9 cellular contexts compared by ENCODE assay signal in the genomic region with DNA sequence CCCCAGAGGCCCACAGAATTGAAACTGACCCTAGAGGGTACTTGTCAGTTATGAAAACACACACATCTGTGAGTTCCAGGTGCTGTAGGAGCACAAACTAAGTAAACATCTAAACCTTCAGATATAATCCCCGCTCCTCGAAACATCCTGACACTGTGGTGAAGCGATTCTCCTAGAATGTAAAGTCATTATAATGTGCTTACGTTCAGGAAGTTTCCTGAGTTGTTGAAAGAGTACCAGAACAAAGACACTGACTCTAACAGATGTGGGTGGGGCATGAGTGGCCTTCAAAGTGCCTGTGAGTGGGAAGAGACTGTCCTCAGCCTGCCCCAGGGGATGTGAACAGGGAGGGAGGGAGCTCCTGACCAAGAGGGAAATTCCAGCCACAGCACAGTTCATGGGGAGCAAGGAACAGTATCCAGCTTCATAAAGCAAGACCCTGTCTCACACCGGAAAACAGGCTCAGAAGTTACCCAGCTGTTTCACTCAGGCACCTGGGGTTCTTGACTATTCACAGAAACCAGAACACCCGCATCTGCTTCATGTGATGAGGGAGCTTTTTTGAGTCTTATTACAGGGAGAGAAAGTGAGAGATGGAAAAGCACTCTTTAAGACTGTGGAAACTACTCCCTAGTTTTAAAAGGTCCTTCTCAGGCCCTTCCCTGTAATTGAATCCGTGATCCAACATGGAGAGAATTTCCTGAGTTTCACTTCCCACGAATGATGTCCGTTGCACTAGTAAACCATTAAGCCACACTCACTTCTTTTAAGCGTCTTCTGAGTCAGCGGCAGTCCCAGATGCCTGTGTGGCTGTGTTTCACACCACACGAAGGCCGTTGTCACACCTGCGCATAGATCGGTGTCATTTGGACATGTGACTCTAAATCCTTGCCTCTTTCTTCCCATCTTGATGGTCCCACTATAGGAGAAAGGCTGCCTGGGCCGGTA.
DNase-seq lines count a peak whose midpoint lies in the region; ATAC-seq and TF ChIP-seq lines count a peak whose summit lies in the region.
"Had no signal": no experiment of that assay in that cellular context is flagged by ENCODE, and none has a peak within 500 bp of the region (broad histone marks: within the 10 kb centered on the region; RNA-seq: fewer than 3 reads in every experiment).

No MANE protein-coding gene starts in this region.

- ATAC-seq in GM19455 (IDR thresholded peaks at IDR 0.05; ENCODE audit: unreplicated experiment) (peak; percentile 80), HG03469 (IDR thresholded peaks at IDR 0.05; ENCODE audit: unreplicated experiment) (peak; percentile 64)

- TF ChIP-seq CTCF in Caco-2 (IDR thresholded peaks at IDR 0.05; ENCODE audit: insufficient read depth in 1 of 2, low read depth in 1 of 2, low read length in 1 of 2, severe bottlenecking in 1 of 2, unreplicated experiment in 1 of 2), result no peak

- POLR2A ChIA-PET in Caco-2 (lab: Charles Lee), result no interaction called here

- CTCF ChIA-PET in Caco-2 (lab: Charles Lee), result interaction anchor here (0.6 kb wide), 1 partner anchor 18 kb away, joined by 3 read pairs; no protein-coding TSS in a partner anchor

- no peaks in the 10 kb centered on the region for H3K9me3 Mint-ChIP-seq in Caco-2 (ENCODE audit: unreplicated experiment)

- BruUV-seq in Caco-2 (replicated peaks; lab: Mats Ljungman, UMichigan), result no TSS peak

- H3K4me1 Mint-ChIP-seq in Caco-2 (ENCODE audit: low read depth, unreplicated experiment), result peaks cover 43% of the 10 kb centered on the region

- H3K36me3 ChIP-seq in Caco-2 (ENCODE audit: control insufficient read depth, insufficient read depth, low read length) (peaks cover 20% of the 10 kb centered on the region), subcutaneous abdominal adipose tissue (ENCODE audit: control insufficient read depth in 5 of 5, insufficient read depth in 5 of 5, low read length in 5 of 5) (peaks cover 18 to 77% (median 66%) of the 10 kb centered on the region in 5 donors)

- peaks cover 96% of the 10 kb centered on the region for H3K36me3 Mint-ChIP-seq in Caco-2 (ENCODE audit: insufficient read depth, unreplicated experiment)

- H3K9ac ChIP-seq in subcutaneous abdominal adipose tissue (ENCODE audit: low read length in 5 of 5), result peak overlapping the region; percentile 16 to 54 (median 53)

- no peaks in the 10 kb centered on the region for H3K27me3 Mint-ChIP-seq in Caco-2 (ENCODE audit: insufficient read depth, unreplicated experiment)

- H3K27ac Mint-ChIP-seq in Caco-2 (ENCODE audit: unreplicated experiment), result peak overlapping the region; percentile 24

- intact Hi-C loops in Caco-2 (cut with micrococcal nuclease; ENCODE audit: unreplicated experiment), result no loop called here

- no peak for DNase-seq in Caco-2
- DNase-seq in amniotic epithelial cell (ENCODE audit: low read depth), result peak; percentile 76
- DNase-seq in iPS DF 4.7 (ENCODE audit: extremely low read depth, low spot score), result peak; percentile 14
- no peak for DNase-seq in NCI-H2171 (lab: John Stamatoyannopoulos, UW)
- no peak for DNase-seq in SKM-1 (lab: John Stamatoyannopoulos, UW; ENCODE audit: unreplicated experiment)

- H3K9me3 ChIP-seq in Caco-2, result no peaks in the 10 kb centered on the region
- H3K9me3 ChIP-seq in subcutaneous abdominal adipose tissue (ENCODE audit: control insufficient read depth in 5 of 5, low read length in 5 of 5), result no peaks in the 10 kb centered on the region

- H3K27ac ChIP-seq in subcutaneous abdominal adipose tissue (ENCODE audit: low read depth, low read length), result peak overlapping the region; percentile 89
- H3K27ac ChIP-seq: PC-9 had no signal

- no peaks in the 10 kb centered on the region for H3K27me3 ChIP-seq in Caco-2 (replicated peaks; ENCODE audit: control insufficient read depth, insufficient read depth, low read length)
- no peaks in the 10 kb centered on the region for H3K27me3 ChIP-seq in subcutaneous abdominal adipose tissue (ENCODE audit: control insufficient read depth in 5 of 5, insufficient read depth in 4 of 5, low read length in 5 of 5)

- H3K4me3 ChIP-seq in Caco-2 (ENCODE audit: low read depth, low read length), result no peak overlapping the region
- no peak overlapping the region for H3K4me3 ChIP-seq in subcutaneous abdominal adipose tissue (ENCODE audit: low read depth in 1 of 5, low read length in 5 of 5)
- H3K4me3 ChIP-seq: PC-9 had no signal

- peaks cover 8% of the 10 kb centered on the region for H3K4me1 ChIP-seq in Caco-2
- peaks cover 15 to 77% (median 53%) of the 10 kb centered on the region in 5 donors for H3K4me1 ChIP-seq in subcutaneous abdominal adipose tissue (ENCODE audit: control insufficient read depth in 5 of 5, insufficient read depth in 5 of 5, low read length in 5 of 5)

- H3K4me3 Mint-ChIP-seq in Caco-2 (ENCODE audit: unreplicated experiment), result no peak overlapping the region

Comparison
In these comparisons a context has a peak if more than half of its experiments do, and no peak if none do; other contexts are left out.
1. DNase-seq: peak in amniotic epithelial cell (single experiment) and iPS DF 4.7 (single experiment); none in Caco-2 (0 of 2), NCI-H2171 (single experiment) and SKM-1 (single experiment).